Comparison of ENCODE assay signal across 8 cellular contexts in the genomic region with DNA sequence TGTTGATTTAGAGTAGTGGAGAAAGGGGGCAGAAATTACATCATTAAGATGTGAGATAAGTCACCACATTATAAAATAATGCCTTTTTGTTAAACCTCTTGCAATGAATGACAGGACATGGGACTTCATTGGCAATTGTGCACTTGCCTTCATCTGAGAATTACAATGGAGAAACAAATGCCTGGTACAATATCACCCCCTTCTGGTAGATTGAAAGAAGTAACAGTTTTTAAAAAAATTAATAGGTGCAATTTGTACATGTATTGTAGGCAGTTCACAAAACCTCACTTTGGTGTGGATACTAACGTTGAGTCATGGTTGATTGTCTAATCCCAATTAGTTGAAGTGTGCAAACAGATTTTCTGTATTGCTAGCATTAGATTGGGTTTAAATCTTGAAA. TPM values are rescaled to one million over a fixed set of nuclear protein-coding genes. Genes with fewer than 3 reads are reported as not detected.
DNase-seq lines count a peak whose midpoint lies in the region; ATAC-seq and TF ChIP-seq lines count a peak whose summit lies in the region.

No MANE protein-coding gene starts in this region.

- H3K27me3 Mint-ChIP-seq in activated CD4-positive, alpha-beta T cell treated with anti-CD3 and anti-CD28 coated beads, Interleukin-2, amount 10 ng/mL, durations not matched to agents 7 days and 5 days, result no peaks in the 10 kb centered on the region

- H3K4me1 Mint-ChIP-seq in activated CD4-positive, alpha-beta T cell treated with anti-CD3 and anti-CD28 coated beads, Interleukin-2, amount 10 ng/mL, durations not matched to agents 7 days and 5 days, result peaks cover 46% of the 10 kb centered on the region

- WGBS in thyroid gland, 2 donors, result 4 to 13% methylated on average over 1 of the region's 1 CpG

- H3K36me3 ChIP-seq in breast epithelium (no peaks in the 10 kb centered on the region), thyroid gland (no peaks in the 10 kb centered on the region)

- H3K9me3 ChIP-seq in breast epithelium, result no peaks in the 10 kb centered on the region
- H3K9me3 ChIP-seq in thyroid gland, result no peaks in the 10 kb centered on the region

- peak; percentile 36 for DNase-seq in activated CD4-positive, alpha-beta T cell treated with anti-CD3 and anti-CD28 coated beads, Interleukin-2, amount 10 ng/mL, durations not matched to agents 7 days and 5 days
- DNase-seq in activated CD4-positive, alpha-beta T cell treated with anti-CD3 and anti-CD28 coated beads, Interleukin-2, amount 50 U/mL, for 4 hours, result no peak
- DNase-seq in NOMO-1 treated with dmso at 0.1 percent for 144 hours (lab: John Stamatoyannopoulos, UW; ENCODE audit: unreplicated experiment) (peak; percentile 16), breast epithelium (ENCODE audit: low spot score in 2 of 2) (no peak), kidney glomerular epithelial cell (lab: John Stamatoyannopoulos, UW) (peak; percentile 82), thyroid gland (no peak), posterior vena cava (ENCODE audit: low spot score) (no peak)

- H3K27ac Mint-ChIP-seq in activated CD4-positive, alpha-beta T cell treated with anti-CD3 and anti-CD28 coated beads, Interleukin-2, amount 10 ng/mL, durations not matched to agents 7 days and 5 days, result peak overlapping the region; percentile 60

- CTCF ChIA-PET in activated CD4-positive, alpha-beta T cell treated with anti-CD3 and anti-CD28 coated beads, Interleukin-2, amount 10 ng/mL, durations not matched to agents 7 days and 5 days (lab: Charles Lee), result interaction anchor here (0.9 to 6.1 kb wide), 5 partner anchors 56 to 115 kb away, joined by 3 to 55 read pairs (median 4); no protein-coding TSS in a partner anchor

- H3K4me3 Mint-ChIP-seq in activated CD4-positive, alpha-beta T cell treated with anti-CD3 and anti-CD28 coated beads, Interleukin-2, amount 10 ng/mL, durations not matched to agents 7 days and 5 days, result no peak overlapping the region

- ATAC-seq in HG03565 (IDR thresholded peaks at IDR 0.05; ENCODE audit: unreplicated experiment), result peak; percentile 47

- POLR2A ChIA-PET in activated CD4-positive, alpha-beta T cell treated with anti-CD3 and anti-CD28 coated beads, Interleukin-2, amount 10 ng/mL, durations not matched to agents 7 days and 5 days (lab: Charles Lee), result no interaction called here

- intact Hi-C loops in breast epithelium (cut with DNase I; ENCODE audit: low total_unique reads) (no loop called here), thyroid gland (cut with DNase I) (loop anchor here (5.0 to 10.0 kb wide), 2 partner anchors 56 to 118 kb away; no protein-coding TSS in a partner anchor), posterior vena cava (cut with DNase I) (loop anchor here (2.0 to 5.0 kb wide), 3 partner anchors 56 to 116 kb away; no protein-coding TSS in a partner anchor)

- H3K9me3 Mint-ChIP-seq in activated CD4-positive, alpha-beta T cell treated with anti-CD3 and anti-CD28 coated beads, Interleukin-2, amount 10 ng/mL, durations not matched to agents 7 days and 5 days, result no peaks in the 10 kb centered on the region

- H3K4me3 ChIP-seq in breast epithelium, result no peak overlapping the region
- H3K4me3 ChIP-seq in thyroid gland (replicated peaks in 1 of 3), result no peak overlapping the region

- H3K27ac ChIP-seq in breast epithelium (no peak overlapping the region), thyroid gland (no peak overlapping the region)

- TF ChIP-seq CTCF in breast epithelium (IDR thresholded peaks at IDR 0.05), result peak; percentile 27 to 79 (median 70)
- TF ChIP-seq CTCF in thyroid gland (IDR thresholded peaks at IDR 0.05), result peak in 5 of 6 experiments; percentile 37 to 75 (median 68)

- H3K36me3 Mint-ChIP-seq in activated CD4-positive, alpha-beta T cell treated with anti-CD3 and anti-CD28 coated beads, Interleukin-2, amount 10 ng/mL, durations not matched to agents 7 days and 5 days (ENCODE audit: low read depth), result no peaks in the 10 kb centered on the region

- TF ChIP-seq POLR2A in breast epithelium (IDR thresholded peaks at IDR 0.05), result no peak
- TF ChIP-seq POLR2A in thyroid gland (IDR thresholded peaks at IDR 0.05), result no peak

- no peaks in the 10 kb centered on the region for H3K27me3 ChIP-seq in breast epithelium
- no peaks in the 10 kb centered on the region for H3K27me3 ChIP-seq in thyroid gland

- H3K4me1 ChIP-seq in breast epithelium (no peaks in the 10 kb centered on the region), thyroid gland (no peaks in the 10 kb centered on the region)

RNA-seq across cellular contexts. Expression of gene P2RY14, which starts 4.6 kb away (rescaled TPM):
- total RNA-seq in activated CD4-positive, alpha-beta T cell treated with anti-CD3 and anti-CD28 coated beads, Interleukin-2, amount 10 ng/mL, durations not matched to agents 7 days and 5 days, result under 1 TPM; 0.25 to 0.27 TPM
- total RNA-seq in breast epithelium, result 1 to 10 TPM; 1.9 to 8.5 (median 3.3) TPM
- 1 to 10 TPM; 1.8 to 9.5 (median 2.5) TPM for total RNA-seq in thyroid gland
- 1 to 10 TPM; 1.4 to 5.3 TPM for total RNA-seq in posterior vena cava

RNA-seq across cellular contexts. Expression of gene GPR87, which starts 33.7 kb away (rescaled TPM):
- total RNA-seq in activated CD4-positive, alpha-beta T cell treated with anti-CD3 and anti-CD28 coated beads, Interleukin-2, amount 10 ng/mL, durations not matched to agents 7 days and 5 days, result under 1 TPM; 0.22 to 0.40 TPM
- total RNA-seq in breast epithelium, result 1 to 10 TPM in 2 of 3 donors, not detected in 1; 2.6 to 3.4 TPM
- not detected for total RNA-seq in thyroid gland
- total RNA-seq in posterior vena cava, result not detected

RNA-seq across cellular contexts. Expression of gene P2RY13, which starts 46.4 kb away (rescaled TPM):
- total RNA-seq in activated CD4-positive, alpha-beta T cell treated with anti-CD3 and anti-CD28 coated beads, Interleukin-2, amount 10 ng/mL, durations not matched to agents 7 days and 5 days, result not detected
- total RNA-seq in breast epithelium, result 1 to 10 TPM in 2 of 3 donors, under 1 TPM in 1; 0.98 to 6.9 (median 2.5) TPM
- total RNA-seq in thyroid gland, result 1 to 10 TPM in 2 of 4 donors, under 1 TPM in 2; 0.63 to 1.8 (median 0.89) TPM
- 1 to 10 TPM; 1.4 to 2.7 TPM for total RNA-seq in posterior vena cava

Comparison
In these comparisons a context has a peak if more than half of its experiments do, and no peak if none do; other contexts are left out.
1. DNase-seq: peak in activated CD4-positive, alpha-beta T cell treated with anti-CD3 and anti-CD28 coated beads, Interleukin-2, amount 10 ng/mL, durations not matched to agents 7 days and 5 days (single experiment), NOMO-1 treated with dmso at 0.1 percent for 144 hours (single experiment) and kidney glomerular epithelial cell (single experiment); none in activated CD4-positive, alpha-beta T cell treated with anti-CD3 and anti-CD28 coated beads, Interleukin-2, amount 50 U/mL, for 4 hours (0 of 2), breast epithelium (0 of 2), thyroid gland (0 of 2) and posterior vena cava (single experiment).